35 cellular contexts compared by ENCODE assay signal in the genomic region with DNA sequence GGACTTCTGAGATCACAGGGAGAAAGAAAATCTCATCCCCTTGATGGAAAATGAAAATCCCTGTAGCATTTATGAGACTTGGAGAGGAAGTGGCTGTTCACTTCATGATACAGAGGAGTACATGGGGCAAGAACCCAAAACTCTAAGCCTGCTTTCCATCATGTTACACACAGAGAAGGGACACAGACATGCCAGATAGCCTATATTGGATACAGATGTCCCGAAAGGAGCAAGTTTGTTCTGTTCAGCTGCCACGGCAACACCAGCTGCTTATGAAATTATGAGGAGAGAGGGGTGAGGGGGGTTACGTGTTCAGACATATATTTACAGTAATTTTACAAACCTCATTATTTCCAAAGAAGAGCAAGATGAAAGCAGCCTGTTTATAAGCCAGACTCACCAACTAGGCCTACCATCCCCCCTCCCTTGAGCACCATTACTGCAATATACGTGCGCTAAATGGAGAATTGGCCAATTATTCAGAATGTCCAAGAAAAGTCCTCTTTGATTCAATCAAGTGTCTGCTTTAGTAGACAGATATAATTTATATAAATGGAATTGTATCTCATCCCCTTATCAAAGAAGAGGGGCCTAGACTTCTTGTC.
A peak's percentile ranks its signal among the peaks of the same experiment; 100 is the strongest.
DNase-seq lines count a peak whose midpoint lies in the region; ATAC-seq, FAIRE-seq and TF ChIP-seq lines count a peak whose summit lies in the region.
"Had no signal": no experiment of that assay in that cellular context is flagged by ENCODE, and none has a peak within 500 bp of the region (broad histone marks: within the 10 kb centered on the region; RNA-seq: fewer than 3 reads in every experiment).

No MANE protein-coding gene starts in this region.

- H3K9me3 Mint-ChIP-seq in CD4-positive, alpha-beta T cell, result peaks cover 7% of the 10 kb centered on the region

- no peaks in the 10 kb centered on the region for H3K4me1 Mint-ChIP-seq in CD4-positive, alpha-beta T cell (ENCODE audit: low read depth)
- H3K4me1 Mint-ChIP-seq: activated CD4-positive, alpha-beta memory T cell treated with anti-CD3 and anti-CD28 coated beads, Interleukin-2, amount 10 ng/mL, durations not matched to agents 7 days and 5 days; activated naive CD4-positive, alpha-beta T cell treated with anti-CD3 and anti-CD28 coated beads, Interleukin-2, amount 10 ng/mL, durations not matched to agents 7 days and 5 days; T-helper 17 cell had no signal

- H3K4me3 ChIP-seq in esophagus squamous epithelium, result no peak overlapping the region
- H3K4me3 ChIP-seq: BLaER1 treated with 17β-estradiol and CSF1 and Interleukin-3, amounts not matched to agents 10 nM and 100 nM; HAP-1; ovary; SK-N-MC; skin epidermis; suprapubic skin; upper lobe of right lung had no signal

- no peak overlapping the region for H3K27ac Mint-ChIP-seq in CD4-positive, alpha-beta T cell
- H3K27ac Mint-ChIP-seq: activated CD4-positive, alpha-beta memory T cell treated with anti-CD3 and anti-CD28 coated beads, Interleukin-2, amount 10 ng/mL, durations not matched to agents 7 days and 5 days; activated naive CD4-positive, alpha-beta T cell treated with anti-CD3 and anti-CD28 coated beads, Interleukin-2, amount 10 ng/mL, durations not matched to agents 7 days and 5 days; T-helper 17 cell had no signal

- H3K36me3 ChIP-seq in esophagus squamous epithelium, result no peaks in the 10 kb centered on the region
- H3K36me3 ChIP-seq: BLaER1 treated with 17β-estradiol and CSF1 and Interleukin-3, amounts not matched to agents 10 nM and 100 nM; HAP-1; ovary; suprapubic skin; upper lobe of right lung had no signal

- 72 to 76% methylated on average over 5 of the region's 5 CpGs for WGBS in esophagus squamous epithelium, 2 donors

- no peaks in the 10 kb centered on the region for H3K36me3 Mint-ChIP-seq in CD4-positive, alpha-beta T cell (ENCODE audit: low read depth)
- H3K36me3 Mint-ChIP-seq: activated naive CD4-positive, alpha-beta T cell treated with anti-CD3 and anti-CD28 coated beads, Interleukin-2, amount 10 ng/mL, durations not matched to agents 7 days and 5 days had no signal

- intact Hi-C loops in esophagus squamous epithelium (cut with DNase I), result no loop called here
- intact Hi-C loops in CD4-positive, alpha-beta T cell (cut with DNase I, micrococcal nuclease), result no loop called here

- DNase-seq in DMS 273 (lab: John Stamatoyannopoulos, UW; ENCODE audit: unreplicated experiment) (peak; percentile 68), NCI-H524 (lab: John Stamatoyannopoulos, UW) (peak; percentile 86 to 98), left kidney (ENCODE audit: low read depth, low spot score) (peak; percentile 53), esophagus squamous epithelium (lab: John Stamatoyannopoulos, UW) (no peak)
- DNase-seq in activated CD4-positive, alpha-beta T cell treated with anti-CD3 and anti-CD28 coated beads for 48 hours, result no peak
- DNase-seq in activated naive CD4-positive, alpha-beta T cell (lab: John Stamatoyannopoulos, UW), result no peak
- no peak for DNase-seq in CD4-positive, alpha-beta T cell
- DNase-seq: activated CD4-positive, alpha-beta memory T cell treated with anti-CD3 and anti-CD28 coated beads, Interleukin-2, amount 10 ng/mL, durations not matched to agents 7 days and 5 days; activated CD8-positive, alpha-beta memory T cell treated with anti-CD3 and anti-CD28 coated beads, Interleukin-2, amount 50 U/mL, for 48 hours; activated naive CD4-positive, alpha-beta T cell treated with anti-CD3 and anti-CD28 coated beads, Interleukin-2, amount 10 ng/mL, durations not matched to agents 7 days and 5 days; amniotic stem cell; Caco-2; DMS79; effector CD4-positive, alpha-beta T cell; GDM1; hippocampal formation; Karpas-422; mammary epithelial cell; NCI-H2081; NCI-H2227 treated with DMSO at 0.1 percent for 48 hours; NCI-H748 treated with DMSO at 0.1 percent for 48 hours; ovary; stimulated activated naive CD4-positive, alpha-beta T cell; T-helper 17 cell; upper lobe of right lung had no signal

- TF ChIP-seq CTCF in esophagus squamous epithelium (IDR thresholded peaks at IDR 0.05), result no peak
- no peak for TF ChIP-seq CTCF in CD4-positive, alpha-beta T cell (IDR thresholded peaks at IDR 0.05)

- no peak overlapping the region for H3K27ac ChIP-seq in esophagus squamous epithelium
- no peak overlapping the region for H3K27ac ChIP-seq in CD4-positive, alpha-beta T cell (ENCODE audit: low read depth, low read length)
- H3K27ac ChIP-seq: BLaER1 treated with 17β-estradiol and CSF1 and Interleukin-3, amounts not matched to agents 10 nM and 100 nM; epithelial cell of prostate; ovary; SK-N-MC; skin epidermis; suprapubic skin; upper lobe of right lung had no signal

- no peak overlapping the region for H3K4me3 Mint-ChIP-seq in CD4-positive, alpha-beta T cell
- H3K4me3 Mint-ChIP-seq: activated CD4-positive, alpha-beta memory T cell treated with anti-CD3 and anti-CD28 coated beads, Interleukin-2, amount 10 ng/mL, durations not matched to agents 7 days and 5 days; activated naive CD4-positive, alpha-beta T cell treated with anti-CD3 and anti-CD28 coated beads, Interleukin-2, amount 10 ng/mL, durations not matched to agents 7 days and 5 days; T-helper 17 cell had no signal

- no peaks in the 10 kb centered on the region for H3K27me3 Mint-ChIP-seq in CD4-positive, alpha-beta T cell
- H3K27me3 Mint-ChIP-seq: activated CD4-positive, alpha-beta memory T cell treated with anti-CD3 and anti-CD28 coated beads, Interleukin-2, amount 10 ng/mL, durations not matched to agents 7 days and 5 days; activated naive CD4-positive, alpha-beta T cell treated with anti-CD3 and anti-CD28 coated beads, Interleukin-2, amount 10 ng/mL, durations not matched to agents 7 days and 5 days; T-helper 17 cell had no signal

- CTCF ChIA-PET in CD4-positive, alpha-beta T cell (lab: Charles Lee), result no interaction called here

- H3K27me3 ChIP-seq in esophagus squamous epithelium, result no peaks in the 10 kb centered on the region
- H3K27me3 ChIP-seq in CD4-positive, alpha-beta T cell (ENCODE audit: control insufficient read depth, insufficient read depth, low read length), result no peaks in the 10 kb centered on the region
- H3K27me3 ChIP-seq: BLaER1 treated with 17β-estradiol and CSF1 and Interleukin-3, amounts not matched to agents 10 nM and 100 nM; ovary; suprapubic skin; upper lobe of right lung had no signal

- H3K4me1 ChIP-seq in esophagus squamous epithelium, result no peaks in the 10 kb centered on the region
- H3K4me1 ChIP-seq: BLaER1 treated with 17β-estradiol and CSF1 and Interleukin-3, amounts not matched to agents 10 nM and 100 nM; Caco-2; HAP-1; suprapubic skin; upper lobe of right lung had no signal

- no peak for TF ChIP-seq POLR2A in esophagus squamous epithelium (IDR thresholded peaks at IDR 0.05)

- ATAC-seq in CD4-positive, alpha-beta T cell (ENCODE audit: poor library complexity), result no peak
- ATAC-seq: activated CD4-positive, CD25-positive, alpha-beta regulatory T cell treated with anti-CD3 and anti-CD28 coated beads, Interleukin-2, amount 50 U/mL, for 24 hours; T-helper 17 cell; upper lobe of right lung had no signal

- POLR2A ChIA-PET in CD4-positive, alpha-beta T cell (lab: Charles Lee), result no interaction called here

- H3K9me3 ChIP-seq in esophagus squamous epithelium, result no peaks in the 10 kb centered on the region
- no peaks in the 10 kb centered on the region for H3K9me3 ChIP-seq in CD4-positive, alpha-beta T cell (ENCODE audit: control insufficient read depth, low read length)
- H3K9me3 ChIP-seq: BLaER1 treated with 17β-estradiol and CSF1 and Interleukin-3, amounts not matched to agents 10 nM and 100 nM; Caco-2; HAP-1; ovary; suprapubic skin; upper lobe of right lung had no signal

- FAIRE-seq in endometrium (lab: Jason Lieb, UNC), result peak; percentile 62
- FAIRE-seq: colon, frontal cortex had no signal

Comparison
In these comparisons a context has a peak if more than half of its experiments do, and no peak if none do; other contexts are left out.
1. DNase-seq: peak in DMS 273 (single experiment), NCI-H524 (2 of 2) and left kidney (single experiment); none in esophagus squamous epithelium (single experiment), activated CD4-positive, alpha-beta T cell treated with anti-CD3 and anti-CD28 coated beads for 48 hours (single experiment), activated naive CD4-positive, alpha-beta T cell (0 of 4) and CD4-positive, alpha-beta T cell (0 of 10).